1 cellular context compared by ENCODE assay signal in genomic region chr12:107415834-107416233, GRCh38.
TF ChIP-seq lines count a peak whose summit lies in the region.

No MANE protein-coding gene starts in this region.

TF ChIP-seq in HepG2, 621 proteins besides CTCF, POLR2A, EP300 and RAD21 (continued from another document):
- no peak for TF ChIP-seq ZUFSP (CRISPR knock-in tag; IDR thresholded peaks at IDR 0.05; ENCODE audit: borderline replicate concordance)
- no peak for TF ChIP-seq ZNF652 (CRISPR knock-in tag; IDR thresholded peaks at IDR 0.05; ENCODE audit: borderline replicate concordance, low read depth)
- TF ChIP-seq ZNF329 (CRISPR knock-in tag; IDR thresholded peaks at IDR 0.05; ENCODE audit: low read depth): no peak
- no peak for TF ChIP-seq ZNF839 (CRISPR knock-in tag; IDR thresholded peaks at IDR 0.05; ENCODE audit: borderline replicate concordance)
- no peak for TF ChIP-seq ZNF687 (CRISPR knock-in tag; IDR thresholded peaks at IDR 0.05)
- no peak for TF ChIP-seq KIAA2018 (CRISPR knock-in tag; IDR thresholded peaks at IDR 0.05; ENCODE audit: borderline replicate concordance)
- no peak for TF ChIP-seq THYN1 (CRISPR knock-in tag; IDR thresholded peaks at IDR 0.05; ENCODE audit: borderline replicate concordance, low read depth)
- TF ChIP-seq ZNF556 (CRISPR knock-in tag; IDR thresholded peaks at IDR 0.05; ENCODE audit: borderline replicate concordance): no peak
- TF ChIP-seq ZNF136 (CRISPR knock-in tag; IDR thresholded peaks at IDR 0.05; ENCODE audit: low read depth): no peak
- no peak for TF ChIP-seq PRMT3 (CRISPR knock-in tag; IDR thresholded peaks at IDR 0.05; ENCODE audit: borderline replicate concordance, low read depth)
- TF ChIP-seq ZNF432 (CRISPR knock-in tag; IDR thresholded peaks at IDR 0.05; ENCODE audit: borderline replicate concordance): no peak
- no peak for TF ChIP-seq FIP1L1 (IDR thresholded peaks at IDR 0.05; ENCODE audit: borderline replicate concordance, insufficient read depth, low read depth, low read length)
- no peak for TF ChIP-seq SNAPC4 (CRISPR knock-in tag; IDR thresholded peaks at IDR 0.05)
- no peak for TF ChIP-seq ATF7 (IDR thresholded peaks at IDR 0.05)
- TF ChIP-seq ATF7 (CRISPR knock-in tag; IDR thresholded peaks at IDR 0.05): no peak
